ENCODE assay signal across 9 cellular contexts in the genomic region with DNA sequence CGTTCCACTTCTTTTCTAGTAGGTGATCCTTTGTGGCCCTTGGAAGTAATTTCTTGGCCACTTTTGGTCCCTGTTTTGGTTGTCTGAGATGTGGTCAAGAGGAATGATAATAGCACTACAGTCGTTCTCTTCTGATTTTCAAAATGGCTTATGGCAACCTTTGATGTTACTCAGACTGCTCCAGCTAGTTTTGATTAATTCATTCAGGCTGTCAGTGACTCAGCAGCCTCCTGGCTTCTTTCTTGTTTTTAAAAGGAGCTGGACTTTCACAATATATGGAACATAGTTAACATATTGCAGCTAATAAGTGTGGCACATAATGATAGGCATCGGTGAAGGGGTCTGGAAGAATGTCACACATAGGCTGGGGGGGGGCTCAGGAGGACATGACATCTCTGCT. TPM values are rescaled to one million over a fixed set of nuclear protein-coding genes. Genes with fewer than 3 reads are reported as not detected.
DNase-seq lines count a peak whose midpoint lies in the region; ATAC-seq, FAIRE-seq and TF ChIP-seq lines count a peak whose summit lies in the region.
"Had no signal": no experiment of that assay in that cellular context is flagged by ENCODE, and none has a peak within 500 bp of the region (broad histone marks: within the 10 kb centered on the region; RNA-seq: fewer than 3 reads in every experiment).

No MANE protein-coding gene starts in this region.

- no peaks in the 10 kb centered on the region for H3F3A ChIP-seq in PC-3 (ENCODE audit: low read length, unreplicated experiment)

- H3K4me3 Mint-ChIP-seq in Caco-2 (ENCODE audit: unreplicated experiment) (no peak overlapping the region), endodermal cell (no peak overlapping the region), progenitor cell of endocrine pancreas (ENCODE audit: low read depth) (no peak overlapping the region)

- H3K27ac ChIP-seq in PC-3 (ENCODE audit: low read length) (peak overlapping the region; percentile 48), endodermal cell (ENCODE audit: low read depth, low read length) (peak overlapping the region; percentile 72)

- intact Hi-C loops in Caco-2 (cut with micrococcal nuclease; ENCODE audit: unreplicated experiment), result no loop called here
- intact Hi-C loops in PC-3 (cut with micrococcal nuclease), result no loop called here

- no peak for FAIRE-seq in GM12892 (lab: Jason Lieb, UNC)

- no peaks in the 10 kb centered on the region for H3K9me2 ChIP-seq in PC-3 (replicated peaks; ENCODE audit: low read length)

- BruUV-seq in Caco-2 (replicated peaks; lab: Mats Ljungman, UMichigan) (no TSS peak), PC-3 (replicated peaks; lab: Mats Ljungman, UMichigan) (no TSS peak)

- CTCF ChIA-PET in Caco-2 (lab: Charles Lee), result interaction anchor here (0.7 to 1.0 kb wide), 2 partner anchors 21 to 127 kb away, joined by 3 to 5 read pairs; no protein-coding TSS in a partner anchor
- CTCF ChIA-PET in PC-3 (lab: Charles Lee), result interaction anchor here (0.6 kb wide), 1 partner anchor 128 kb away, joined by 5 read pairs; no protein-coding TSS in a partner anchor

- H3K79me2 ChIP-seq in PC-3 (ENCODE audit: low read length), result peaks cover 96% of the 10 kb centered on the region

- H3K4me3 ChIP-seq in Caco-2 (ENCODE audit: low read depth, low read length), result no peak overlapping the region
- no peak overlapping the region for H3K4me3 ChIP-seq in PC-3 (ENCODE audit: low read length)
- no peak overlapping the region for H3K4me3 ChIP-seq in endodermal cell (ENCODE audit: low read length)

- DNase-seq in Caco-2, result no peak
- DNase-seq in PC-3, result peak; percentile 65
- DNase-seq in endodermal cell, result no peak
- DNase-seq in progenitor cell of endocrine pancreas (ENCODE audit: low spot score, unreplicated experiment), result no peak
- no peak for DNase-seq in cerebellar cortex (ENCODE audit: low spot score)
- DNase-seq in GM12892 (ENCODE audit: insufficient read length), result no peak
- DNase-seq in stimulated activated CD4-positive, alpha-beta T cell treated with anti-CD3 and anti-CD28 coated beads, Interleukin-2, amount 100 ng/mL, for 24 hours, result no peak
- DNase-seq: T-helper 2 cell had no signal

- H3K27me3 ChIP-seq in Caco-2 (replicated peaks; ENCODE audit: control insufficient read depth, insufficient read depth, low read length) (no peaks in the 10 kb centered on the region), PC-3 (ENCODE audit: low read length) (no peaks in the 10 kb centered on the region), endodermal cell (ENCODE audit: control insufficient read depth, insufficient read depth, low read length, poor library complexity, severe bottlenecking) (no peaks in the 10 kb centered on the region)

- H3K9ac ChIP-seq in PC-3 (ENCODE audit: low read length) (no peak overlapping the region), endodermal cell (ENCODE audit: extremely low read depth, low read length, poor library complexity, severe bottlenecking) (no peak overlapping the region)

- WGBS in endodermal cell (ENCODE audit: insufficient coverage in 1 of 2, insufficient read length in 1 of 2), 2 experiments, result 83 to 94% methylated on average over 2 to 3 of the region's 3 CpGs

- ATAC-seq in PC-3 (peak; percentile 71), GM21381 (IDR thresholded peaks at IDR 0.05; ENCODE audit: unreplicated experiment) (no peak)

- H3K4me1 Mint-ChIP-seq in Caco-2 (ENCODE audit: low read depth, unreplicated experiment) (peaks cover 6% of the 10 kb centered on the region), endodermal cell (peaks cover 33% of the 10 kb centered on the region), progenitor cell of endocrine pancreas (ENCODE audit: low read depth) (peaks cover 41% of the 10 kb centered on the region)

- TF ChIP-seq CTCF in Caco-2 (IDR thresholded peaks at IDR 0.05; ENCODE audit: insufficient read depth in 1 of 2, low read depth in 1 of 2, low read length in 1 of 2, severe bottlenecking in 1 of 2, unreplicated experiment in 1 of 2) (no peak), PC-3 (conservative IDR thresholded peaks at IDR 0.05; ENCODE audit: low read depth, low read length) (no peak), endodermal cell (conservative IDR thresholded peaks at IDR 0.05) (no peak), progenitor cell of endocrine pancreas (IDR thresholded peaks at IDR 0.05; ENCODE audit: unreplicated experiment) (no peak)

- peaks cover 17% of the 10 kb centered on the region; the same call in 1 of the 2 replicates for H3K4me1 ChIP-seq in Caco-2
- H3K4me1 ChIP-seq in PC-3 (ENCODE audit: insufficient read depth, low read length), result peaks cover 21% of the 10 kb centered on the region
- H3K4me1 ChIP-seq in endodermal cell (ENCODE audit: control insufficient read depth, insufficient read depth, low read length), result peaks cover 4% of the 10 kb centered on the region

- H3K27me3 Mint-ChIP-seq in Caco-2 (ENCODE audit: insufficient read depth, unreplicated experiment) (no peaks in the 10 kb centered on the region), endodermal cell (ENCODE audit: insufficient read depth) (no peaks in the 10 kb centered on the region), progenitor cell of endocrine pancreas (no peaks in the 10 kb centered on the region)

- H2AFZ ChIP-seq in PC-3 (ENCODE audit: low read length), result no peak overlapping the region

- no peak for TF ChIP-seq POLR2A in GM12892 (IDR thresholded peaks at IDR 0.05; ENCODE audit: low read depth, low read length)

- no peaks in the 10 kb centered on the region for H4K20me1 ChIP-seq in PC-3 (ENCODE audit: low read length)

- peaks cover 22% of the 10 kb centered on the region for H3K36me3 Mint-ChIP-seq in Caco-2 (ENCODE audit: insufficient read depth, unreplicated experiment)
- peaks cover 2% of the 10 kb centered on the region for H3K36me3 Mint-ChIP-seq in endodermal cell (ENCODE audit: low read depth)
- no peaks in the 10 kb centered on the region for H3K36me3 Mint-ChIP-seq in progenitor cell of endocrine pancreas (ENCODE audit: insufficient read depth)

- POLR2A ChIA-PET in Caco-2 (lab: Charles Lee), result no interaction called here
- POLR2A ChIA-PET in PC-3 (lab: Charles Lee; ENCODE audit: unreplicated experiment), result interaction anchor here (0.6 kb wide), 1 partner anchor 140 kb away, joined by 7 read pairs; no protein-coding TSS in a partner anchor

- no peaks in the 10 kb centered on the region; the same call in 1 of the 2 replicates for H3K36me3 ChIP-seq in Caco-2 (ENCODE audit: control insufficient read depth, insufficient read depth, low read length)
- no peaks in the 10 kb centered on the region for H3K36me3 ChIP-seq in PC-3 (ENCODE audit: low read depth, low read length)
- no peaks in the 10 kb centered on the region for H3K36me3 ChIP-seq in endodermal cell (ENCODE audit: control insufficient read depth, insufficient read depth, low read length)

- H3K27ac Mint-ChIP-seq in Caco-2 (ENCODE audit: unreplicated experiment), result peak overlapping the region; percentile 34
- H3K27ac Mint-ChIP-seq in endodermal cell, result peak overlapping the region; percentile 88
- H3K27ac Mint-ChIP-seq in progenitor cell of endocrine pancreas, result peak overlapping the region; percentile 69

- H3K4me2 ChIP-seq in PC-3 (ENCODE audit: low read length), result peak overlapping the region; percentile 12

- no peaks in the 10 kb centered on the region for H3K9me3 Mint-ChIP-seq in Caco-2 (ENCODE audit: unreplicated experiment)
- no peaks in the 10 kb centered on the region for H3K9me3 Mint-ChIP-seq in endodermal cell
- no peaks in the 10 kb centered on the region for H3K9me3 Mint-ChIP-seq in progenitor cell of endocrine pancreas (ENCODE audit: low read depth)

- H3K9me3 ChIP-seq in Caco-2 (no peaks in the 10 kb centered on the region), PC-3 (ENCODE audit: low read length) (no peaks in the 10 kb centered on the region), endodermal cell (ENCODE audit: control insufficient read depth, low read length) (no peaks in the 10 kb centered on the region)

RNA-seq across cellular contexts. Expression of gene WDR20, which starts 47.3 kb away (rescaled TPM):
- total RNA-seq in Caco-2 (2022) (32.5 and 34.0 TPM in 2 replicates), PC-3 (2014; rRNA removed) (23.7 and 24.2 TPM in 2 replicates), endodermal cell (10 to 100 TPM; 33.8 to 37.6 TPM), progenitor cell of endocrine pancreas (34.6 and 34.9 TPM in 2 replicates)
- polyA plus RNA-seq in endodermal cell (2013, experiment 1 of 2), result 18.5 TPM
- 15.9 TPM for polyA plus RNA-seq in endodermal cell (2013, experiment 2 of 2)
- polyA plus RNA-seq in GM12892 (2012; ENCODE audit: missing spikeins), result 13.1 TPM

Comparison
In these comparisons a context has a peak if more than half of its experiments do, and no peak if none do; other contexts are left out.
1. H3K27ac Mint-ChIP-seq: peak in every context shown above with its lines; median percentile 88 in endodermal cell; 69 in progenitor cell of endocrine pancreas; 34 in Caco-2.